In the genomic region with DNA sequence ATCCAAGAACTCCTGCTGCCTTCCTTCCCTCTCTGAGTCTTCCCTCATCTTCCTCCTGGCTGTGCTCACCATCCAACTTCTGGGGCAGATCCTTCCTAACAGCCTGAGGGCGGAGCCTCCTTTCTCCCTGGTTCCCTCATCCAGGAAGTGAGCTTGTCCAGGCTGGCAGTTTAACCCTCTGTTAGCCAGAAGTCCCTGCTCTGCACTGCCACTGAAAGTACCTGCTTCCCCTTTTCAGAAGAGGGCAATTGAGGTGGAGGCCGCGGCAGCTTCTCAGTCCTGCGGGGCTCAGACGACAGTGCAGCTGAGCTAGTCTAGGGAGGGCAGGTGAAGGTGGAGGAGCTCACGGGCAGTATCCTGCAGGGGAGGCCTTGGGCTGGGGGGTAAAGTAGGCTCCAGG, we compare ENCODE assay signal across 1 cellular context.
TF ChIP-seq lines count a peak whose summit lies in the region.

No MANE protein-coding gene starts in this region.

TF ChIP-seq in H1, 55 proteins besides CTCF, POLR2A, EP300 and RAD21 (continued from another document):
- TF ChIP-seq, protein P1, sequence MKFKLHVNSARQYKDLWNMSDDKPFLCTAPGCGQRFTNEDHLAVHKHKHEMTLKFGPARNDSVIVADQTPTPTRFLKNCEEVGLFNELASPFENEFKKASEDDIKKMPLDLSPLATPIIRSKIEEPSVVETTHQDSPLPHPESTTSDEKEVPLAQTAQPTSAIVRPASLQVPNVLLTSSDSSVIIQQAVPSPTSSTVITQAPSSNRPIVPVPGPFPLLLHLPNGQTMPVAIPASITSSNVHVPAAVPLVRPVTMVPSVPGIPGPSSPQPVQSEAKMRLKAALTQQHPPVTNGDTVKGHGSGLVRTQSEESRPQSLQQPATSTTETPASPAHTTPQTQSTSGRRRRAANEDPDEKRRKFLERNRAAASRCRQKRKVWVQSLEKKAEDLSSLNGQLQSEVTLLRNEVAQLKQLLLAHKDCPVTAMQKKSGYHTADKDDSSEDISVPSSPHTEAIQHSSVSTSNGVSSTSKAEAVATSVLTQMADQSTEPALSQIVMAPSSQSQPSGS (IDR thresholded peaks at IDR 0.05; ENCODE audit: low read length), result no peak
- TF ChIP-seq RFX5 (IDR thresholded peaks at IDR 0.05; ENCODE audit: borderline replicate concordance, low read depth, low read length) (no peak), RNF2 (IDR thresholded peaks at IDR 0.05; ENCODE audit: borderline replicate concordance, low read depth, low read length, missing control alignments, poor library complexity, severe bottlenecking) (no peak), EGR1 (IDR thresholded peaks at IDR 0.05; ENCODE audit: borderline replicate concordance, low read depth, low read length) (no peak), RBBP5 (IDR thresholded peaks at IDR 0.05; ENCODE audit: borderline replicate concordance, low read depth, low read length) (no peak)
- TF ChIP-seq, protein P2, sequence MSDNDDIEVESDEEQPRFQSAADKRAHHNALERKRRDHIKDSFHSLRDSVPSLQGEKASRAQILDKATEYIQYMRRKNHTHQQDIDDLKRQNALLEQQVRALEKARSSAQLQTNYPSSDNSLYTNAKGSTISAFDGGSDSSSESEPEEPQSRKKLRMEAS (IDR thresholded peaks at IDR 0.05), result no peak
